In the genomic region with DNA sequence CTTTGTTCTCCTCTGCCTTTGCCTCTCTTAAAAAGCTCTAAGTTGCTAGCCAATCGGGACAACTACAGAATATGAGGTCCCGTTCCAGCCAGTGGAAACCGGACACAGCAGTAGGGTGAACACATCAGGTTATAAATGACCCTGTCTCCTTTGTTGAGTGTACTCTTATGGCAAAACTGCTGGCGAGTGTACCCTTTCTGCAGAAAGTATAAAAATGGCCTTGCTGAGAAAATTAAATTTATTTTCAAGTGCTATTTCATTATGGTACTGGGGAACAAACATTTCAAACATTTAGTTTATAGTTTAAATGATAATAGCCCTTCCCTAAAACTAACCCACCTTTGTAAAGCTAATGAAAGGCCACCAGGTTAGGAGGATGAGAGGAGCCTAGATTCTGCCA, we compare ENCODE assay signal across 2 cellular contexts.
TF ChIP-seq lines count a peak whose summit lies in the region.

No MANE protein-coding gene starts in this region.

TF ChIP-seq in HCT116, 20 proteins besides CTCF, POLR2A, EP300 and RAD21:
- peak; percentile 52; the same call in 1 of the 2 replicates for TF ChIP-seq CBX3 (IDR thresholded peaks at IDR 0.05; ENCODE audit: low read depth)
- TF ChIP-seq, protein P1, sequence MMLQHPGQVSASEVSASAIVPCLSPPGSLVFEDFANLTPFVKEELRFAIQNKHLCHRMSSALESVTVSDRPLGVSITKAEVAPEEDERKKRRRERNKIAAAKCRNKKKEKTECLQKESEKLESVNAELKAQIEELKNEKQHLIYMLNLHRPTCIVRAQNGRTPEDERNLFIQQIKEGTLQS (IDR thresholded peaks at IDR 0.05) = no peak
TF ChIP-seq in HCT116: peak in this region for 1.

TF ChIP-seq in GM12878, 131 proteins besides CTCF, POLR2A, EP300 and RAD21:
- no peak for TF ChIP-seq TCF3 (IDR thresholded peaks at IDR 0.05; ENCODE audit: borderline replicate concordance, insufficient read depth, low read depth, low read length)
- TF ChIP-seq BMI1 (IDR thresholded peaks at IDR 0.05; ENCODE audit: borderline replicate concordance) = no peak
- TF ChIP-seq CBX5 (IDR thresholded peaks at IDR 0.05; ENCODE audit: low read depth) = 0 out of 2 replicates have a peak, but pooled peaks have one; percentile 47
